In the genomic region with DNA sequence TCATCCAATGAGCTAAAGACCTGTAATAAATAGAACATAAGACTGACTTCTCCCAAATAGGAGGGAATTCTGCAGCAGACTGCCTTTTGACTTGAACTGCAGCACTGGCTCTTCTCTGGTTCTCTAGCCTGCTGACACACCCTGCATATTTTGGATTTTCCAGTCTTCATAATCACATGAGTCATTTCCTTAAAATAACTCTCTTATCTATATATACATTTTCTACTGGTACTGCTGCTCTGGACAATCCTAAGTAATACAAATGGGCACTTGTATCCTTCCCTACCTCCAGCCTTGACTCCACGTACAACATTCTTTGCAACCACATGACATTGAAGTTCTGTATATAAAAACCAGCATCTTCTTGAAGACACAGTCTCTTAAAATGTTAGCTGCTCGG, we compare ENCODE assay signal across 14 cellular contexts.
DNase-seq lines count a peak whose midpoint lies in the region; ATAC-seq, FAIRE-seq and TF ChIP-seq lines count a peak whose summit lies in the region.
"Had no signal": no experiment of that assay in that cellular context is flagged by ENCODE, and none has a peak within 500 bp of the region (broad histone marks: within the 10 kb centered on the region; RNA-seq: fewer than 3 reads in every experiment).

No MANE protein-coding gene starts in this region.

- H3K27ac Mint-ChIP-seq in activated naive CD4-positive, alpha-beta T cell treated with anti-CD3 and anti-CD28 coated beads, Interleukin-2, amount 50 U/mL, for 72 hours = no peak overlapping the region
- H3K27ac Mint-ChIP-seq: progenitor cell of endocrine pancreas had no signal

- H3K27me3 ChIP-seq in kidney epithelial cell (ENCODE audit: control insufficient read depth, insufficient read depth, low read length) = no peaks in the 10 kb centered on the region

- H3K4me3 ChIP-seq in astrocyte of the spinal cord (ENCODE audit: low read depth, low read length) (no peak overlapping the region), kidney epithelial cell (ENCODE audit: low read depth, low read length) (no peak overlapping the region)

- no peaks in the 10 kb centered on the region for H3K36me3 Mint-ChIP-seq in activated naive CD4-positive, alpha-beta T cell treated with anti-CD3 and anti-CD28 coated beads, Interleukin-2, amount 50 U/mL, for 72 hours

- DNase-seq in Caki2 (ENCODE audit: low read depth) (peak; percentile 68), NCI-H460 (ENCODE audit: extremely low read depth, low read depth) (peak; percentile 6), astrocyte of the spinal cord (ENCODE audit: low read depth, low spot score) (peak; percentile 80), kidney epithelial cell (ENCODE audit: low read depth) (peak; percentile 23), frontal cortex (ENCODE audit: low spot score in 2 of 2) (no peak), NCI-H2227 (lab: John Stamatoyannopoulos, UW; ENCODE audit: unreplicated experiment) (no peak)
- DNase-seq in activated naive CD4-positive, alpha-beta T cell treated with anti-CD3 and anti-CD28 coated beads, Interleukin-2, amount 50 U/mL, for 72 hours (ENCODE audit: low spot score in 2 of 2) = no peak
- no peak for DNase-seq in stimulated activated CD4-positive, alpha-beta T cell treated with anti-CD3 and anti-CD28 coated beads, Interleukin-4, amount 100 ng/mL, for 1 hour
- DNase-seq: COR-L47, erythroblast, IMR-90, NCI-H524, Right ventricle myocardium superior had no signal

- peaks cover 11 to 20% of the 10 kb centered on the region in 2 donors for H3K9me3 Mint-ChIP-seq in activated naive CD4-positive, alpha-beta T cell treated with anti-CD3 and anti-CD28 coated beads, Interleukin-2, amount 50 U/mL, for 72 hours

- H3K36me3 ChIP-seq in kidney epithelial cell (ENCODE audit: control insufficient read depth, insufficient read depth, low read length) = no peaks in the 10 kb centered on the region

- no peak for TF ChIP-seq CTCF in astrocyte of the spinal cord (IDR thresholded peaks at IDR 0.05; ENCODE audit: low read depth, low read length)
- TF ChIP-seq CTCF in kidney epithelial cell (IDR thresholded peaks at IDR 0.05; ENCODE audit: insufficient read depth, low read length, poor library complexity, severe bottlenecking) = no peak

- in situ Hi-C loops in Caki2 (cut with HindIII; ENCODE audit: low pct_unique_long_range_greater_than_20kb, low sequenced_read_pairs) = no loop called here
- in situ Hi-C loops in astrocyte of the spinal cord (cut with HindIII; ENCODE audit: low sequenced_read_pairs) = no loop called here

- ATAC-seq in activated naive CD4-positive, alpha-beta T cell treated with anti-CD3 and anti-CD28 coated beads, Interleukin-2, amount 50 U/mL, for 72 hours = no peak

- FAIRE-seq in frontal cortex (lab: Jason Lieb, UNC) = no peak

Comparison
In these comparisons a context has a peak if more than half of its experiments do, and no peak if none do; other contexts are left out.
1. DNase-seq: peak in Caki2 (single experiment), NCI-H460 (single experiment), astrocyte of the spinal cord (single experiment) and kidney epithelial cell (single experiment); none in frontal cortex (0 of 2), activated naive CD4-positive, alpha-beta T cell treated with anti-CD3 and anti-CD28 coated beads, Interleukin-2, amount 50 U/mL, for 72 hours (0 of 2), NCI-H2227 (single experiment) and stimulated activated CD4-positive, alpha-beta T cell treated with anti-CD3 and anti-CD28 coated beads, Interleukin-4, amount 100 ng/mL, for 1 hour (single experiment).